In genomic region chr6:30828027-30828962, GRCh38 we compare ENCODE assay signal across 1 cellular context.
TF ChIP-seq lines count a peak whose summit lies in the region.

No MANE protein-coding gene starts in this region.

TF ChIP-seq in K562, 482 proteins besides CTCF, POLR2A, EP300 and RAD21 (continued from another document):
- TF ChIP-seq E2F1 (CRISPR knock-in tag; IDR thresholded peaks at IDR 0.05) (0 out of 2 replicates have a peak, but pooled peaks have one; percentile 30), STAG1 (CRISPR knock-in tag; IDR thresholded peaks at IDR 0.05; ENCODE audit: borderline replicate concordance) (peak; percentile 75), SREBF2 (CRISPR knock-in tag; IDR thresholded peaks at IDR 0.05) (no peak), ZNF175 (CRISPR knock-in tag; IDR thresholded peaks at IDR 0.05; ENCODE audit: low read depth) (0 out of 2 replicates have a peak, but pooled peaks have one; percentile 35), ATF6 (CRISPR knock-in tag; IDR thresholded peaks at IDR 0.05) (no peak), NCOA1 (IDR thresholded peaks at IDR 0.05; ENCODE audit: low read depth) (peak; percentile 68; the same call in 1 of the 2 replicates), ARID2 (IDR thresholded peaks at IDR 0.05) (peak; percentile 96), SMARCA4 (IDR thresholded peaks at IDR 0.05) (peak; percentile 47), SMAD4 (CRISPR knock-in tag; conservative IDR thresholded peaks at IDR 0.05) (peak; percentile 76; the same call in 1 of the 2 replicates), SMC3 (conservative IDR thresholded peaks at IDR 0.05; ENCODE audit: insufficient read depth, low read depth, low read length) (peak; percentile 100), ZNF583 (CRISPR knock-in tag; IDR thresholded peaks at IDR 0.05) (peak; percentile 66; the same call in 1 of the 2 replicates), RBM15 (IDR thresholded peaks at IDR 0.05; ENCODE audit: insufficient read depth, low read length) (no peak), HNRNPK (IDR thresholded peaks at IDR 0.05; ENCODE audit: low read depth, low read length, poor library complexity, severe bottlenecking) (no peak), ZNF311 (CRISPR knock-in tag; IDR thresholded peaks at IDR 0.05) (no peak), SRF (CRISPR knock-in tag; IDR thresholded peaks at IDR 0.05) (peak in 1 of 2 experiments; percentile 57; a peak in 1 of 4 replicates), SOX6 (IDR thresholded peaks at IDR 0.05) (peak; percentile 41; the same call in 1 of the 2 replicates), ZNF239 (CRISPR knock-in tag; IDR thresholded peaks at IDR 0.05) (peak; percentile 44; the same call in 1 of the 2 replicates), MAFG (tag; conservative IDR thresholded peaks at IDR 0.05) (peak; percentile 98), RCOR1 (IDR thresholded peaks at IDR 0.05; ENCODE audit: borderline replicate concordance in 1 of 2, low read depth in 2 of 2, low read length in 2 of 2) (peak in 1 of 2 experiments; percentile 82; a peak in 1 of 4 replicates), NRF1 (conservative IDR thresholded peaks at IDR 0.05 in 1 of 2, IDR thresholded peaks at IDR 0.05 in 1 of 2) (peak in 1 of 2 experiments; percentile 33; a peak in 2 of 4 replicates), MED1 (CRISPR knock-in tag; IDR thresholded peaks at IDR 0.05; ENCODE audit: borderline replicate concordance) (no peak), EHMT2 (IDR thresholded peaks at IDR 0.05) (0 out of 2 replicates have a peak, but pooled peaks have one; percentile 5), CBX3 (IDR thresholded peaks at IDR 0.05; ENCODE audit: borderline replicate concordance in 1 of 2, low read length in 2 of 2) (peak in 1 of 2 experiments; percentile 75; a peak in 1 of 3 replicates), CC2D1A (IDR thresholded peaks at IDR 0.05) (peak; percentile 94), U2AF1 (optimal IDR thresholded peaks at IDR 0.05; ENCODE audit: low read depth, low read length) (no peak), ZNF263 (CRISPR knock-in tag; IDR thresholded peaks at IDR 0.05; ENCODE audit: borderline replicate concordance) (peak; percentile 33; the same call in 1 of the 2 replicates), ID3 (CRISPR knock-in tag; IDR thresholded peaks at IDR 0.05) (no peak), ID3 (tag; IDR thresholded peaks at IDR 0.05) (peak; percentile 72), JUN (IDR thresholded peaks at IDR 0.05; ENCODE audit: borderline replicate concordance, low read depth, low read length) (peak; percentile 80; the same call in 1 of the 2 replicates), JUN (CRISPR knock-in tag; IDR thresholded peaks at IDR 0.05; ENCODE audit: borderline replicate concordance) (no peak), L3MBTL2 (IDR thresholded peaks at IDR 0.05) (peak; percentile 70; the same call in 1 of the 2 replicates), ELF4 (CRISPR knock-in tag; IDR thresholded peaks at IDR 0.05) (0 out of 2 replicates have a peak, but pooled peaks have one; percentile 9), NFXL1 (CRISPR knock-in tag; IDR thresholded peaks at IDR 0.05) (no peak), HINFP (tag; conservative IDR thresholded peaks at IDR 0.05; ENCODE audit: low read depth) (peak; percentile 43), XRCC5 (IDR thresholded peaks at IDR 0.05; ENCODE audit: low read depth, low read length) (0 out of 2 replicates have a peak, but pooled peaks have one; percentile 71), ZBTB34 (CRISPR knock-in tag; IDR thresholded peaks at IDR 0.05) (0 out of 2 replicates have a peak, but pooled peaks have one; percentile 18)
- TF ChIP-seq, protein P1, sequence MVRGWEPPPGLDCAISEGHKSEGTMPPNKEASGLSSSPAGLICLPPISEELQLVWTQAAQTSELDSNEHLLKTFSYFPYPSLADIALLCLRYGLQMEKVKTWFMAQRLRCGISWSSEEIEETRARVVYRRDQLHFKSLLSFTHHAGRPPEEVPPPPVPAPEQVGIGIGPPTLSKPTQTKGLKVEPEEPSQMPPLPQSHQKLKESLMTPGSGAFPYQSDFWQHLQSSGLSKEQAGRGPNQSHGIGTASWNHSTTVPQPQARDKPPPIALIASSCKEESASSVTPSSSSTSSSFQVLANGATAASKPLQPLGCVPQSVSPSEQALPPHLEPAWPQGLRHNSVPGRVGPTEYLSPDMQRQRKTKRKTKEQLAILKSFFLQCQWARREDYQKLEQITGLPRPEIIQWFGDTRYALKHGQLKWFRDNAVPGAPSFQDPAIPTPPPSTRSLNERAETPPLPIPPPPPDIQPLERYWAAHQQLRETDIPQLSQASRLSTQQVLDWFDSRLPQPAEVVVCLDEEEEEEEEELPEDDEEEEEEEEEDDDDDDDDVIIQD (CRISPR knock-in tag; IDR thresholded peaks at IDR 0.05): no peak
- TF ChIP-seq, protein P2, sequence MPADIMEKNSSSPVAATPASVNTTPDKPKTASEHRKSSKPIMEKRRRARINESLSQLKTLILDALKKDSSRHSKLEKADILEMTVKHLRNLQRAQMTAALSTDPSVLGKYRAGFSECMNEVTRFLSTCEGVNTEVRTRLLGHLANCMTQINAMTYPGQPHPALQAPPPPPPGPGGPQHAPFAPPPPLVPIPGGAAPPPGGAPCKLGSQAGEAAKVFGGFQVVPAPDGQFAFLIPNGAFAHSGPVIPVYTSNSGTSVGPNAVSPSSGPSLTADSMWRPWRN (IDR thresholded peaks at IDR 0.05; ENCODE audit: low read depth): no peak
- TF ChIP-seq, protein P3, sequence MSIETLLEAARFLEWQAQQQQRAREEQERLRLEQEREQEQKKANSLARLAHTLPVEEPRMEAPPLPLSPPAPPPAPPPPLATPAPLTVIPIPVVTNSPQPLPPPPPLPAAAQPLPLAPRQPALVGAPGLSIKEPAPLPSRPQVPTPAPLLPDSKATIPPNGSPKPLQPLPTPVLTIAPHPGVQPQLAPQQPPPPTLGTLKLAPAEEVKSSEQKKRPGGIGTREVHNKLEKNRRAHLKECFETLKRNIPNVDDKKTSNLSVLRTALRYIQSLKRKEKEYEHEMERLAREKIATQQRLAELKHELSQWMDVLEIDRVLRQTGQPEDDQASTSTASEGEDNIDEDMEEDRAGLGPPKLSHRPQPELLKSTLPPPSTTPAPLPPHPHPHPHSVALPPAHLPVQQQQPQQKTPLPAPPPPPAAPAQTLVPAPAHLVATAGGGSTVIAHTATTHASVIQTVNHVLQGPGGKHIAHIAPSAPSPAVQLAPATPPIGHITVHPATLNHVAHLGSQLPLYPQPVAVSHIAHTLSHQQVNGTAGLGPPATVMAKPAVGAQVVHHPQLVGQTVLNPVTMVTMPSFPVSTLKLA (conservative IDR thresholded peaks at IDR 0.05): peak in 1 of 2 experiments; percentile 57; a peak in 2 of 4 replicates
- TF ChIP-seq, protein P4, sequence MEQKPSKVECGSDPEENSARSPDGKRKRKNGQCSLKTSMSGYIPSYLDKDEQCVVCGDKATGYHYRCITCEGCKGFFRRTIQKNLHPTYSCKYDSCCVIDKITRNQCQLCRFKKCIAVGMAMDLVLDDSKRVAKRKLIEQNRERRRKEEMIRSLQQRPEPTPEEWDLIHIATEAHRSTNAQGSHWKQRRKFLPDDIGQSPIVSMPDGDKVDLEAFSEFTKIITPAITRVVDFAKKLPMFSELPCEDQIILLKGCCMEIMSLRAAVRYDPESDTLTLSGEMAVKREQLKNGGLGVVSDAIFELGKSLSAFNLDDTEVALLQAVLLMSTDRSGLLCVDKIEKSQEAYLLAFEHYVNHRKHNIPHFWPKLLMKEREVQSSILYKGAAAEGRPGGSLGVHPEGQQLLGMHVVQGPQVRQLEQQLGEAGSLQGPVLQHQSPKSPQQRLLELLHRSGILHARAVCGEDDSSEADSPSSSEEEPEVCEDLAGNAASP (IDR thresholded peaks at IDR 0.05): peak; percentile 47; the same call in 1 of the 2 replicates
- TF ChIP-seq, protein P5, sequence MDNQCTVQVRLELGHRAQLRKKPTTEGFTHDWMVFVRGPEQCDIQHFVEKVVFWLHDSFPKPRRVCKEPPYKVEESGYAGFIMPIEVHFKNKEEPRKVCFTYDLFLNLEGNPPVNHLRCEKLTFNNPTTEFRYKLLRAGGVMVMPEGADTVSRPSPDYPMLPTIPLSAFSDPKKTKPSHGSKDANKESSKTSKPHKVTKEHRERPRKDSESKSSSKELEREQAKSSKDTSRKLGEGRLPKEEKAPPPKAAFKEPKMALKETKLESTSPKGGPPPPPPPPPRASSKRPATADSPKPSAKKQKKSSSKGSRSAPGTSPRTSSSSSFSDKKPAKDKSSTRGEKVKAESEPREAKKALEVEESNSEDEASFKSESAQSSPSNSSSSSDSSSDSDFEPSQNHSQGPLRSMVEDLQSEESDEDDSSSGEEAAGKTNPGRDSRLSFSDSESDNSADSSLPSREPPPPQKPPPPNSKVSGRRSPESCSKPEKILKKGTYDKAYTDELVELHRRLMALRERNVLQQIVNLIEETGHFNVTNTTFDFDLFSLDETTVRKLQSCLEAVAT (IDR thresholded peaks at IDR 0.05): peak in 1 of 2 experiments; percentile 11; a peak in 1 of 4 replicates
